In genomic region chr1:10671090-10671489, GRCh38 we compare ENCODE assay signal across 1 cellular context.
TF ChIP-seq lines count a peak whose summit lies in the region.

No MANE protein-coding gene starts in this region.

TF ChIP-seq in SK-N-SH, 30 proteins besides CTCF, POLR2A, EP300 and RAD21 (continued from another document):
- no peak for TF ChIP-seq REST (IDR thresholded peaks at IDR 0.05; ENCODE audit: low read depth, low read length)
- TF ChIP-seq RFX5 (IDR thresholded peaks at IDR 0.05; ENCODE audit: low read length), result no peak
- TF ChIP-seq TAF1 (IDR thresholded peaks at IDR 0.05; ENCODE audit: borderline replicate concordance, low read depth, low read length), result no peak
- TF ChIP-seq PBX3 (IDR thresholded peaks at IDR 0.05), result no peak
- no peak for TF ChIP-seq YY1 (IDR thresholded peaks at IDR 0.05; ENCODE audit: low read depth)
- no peak for TF ChIP-seq SMC3 (IDR thresholded peaks at IDR 0.05; ENCODE audit: low read depth, low read length)
- TF ChIP-seq ZBTB33 (IDR thresholded peaks at IDR 0.05; ENCODE audit: borderline replicate concordance, low read depth), result no peak
- TF ChIP-seq NFIC (IDR thresholded peaks at IDR 0.05; ENCODE audit: borderline replicate concordance), result no peak
- no peak for TF ChIP-seq FOXJ3 (CRISPR knock-in tag; IDR thresholded peaks at IDR 0.05)
